20 cellular contexts compared by ENCODE assay signal in the genomic region with DNA sequence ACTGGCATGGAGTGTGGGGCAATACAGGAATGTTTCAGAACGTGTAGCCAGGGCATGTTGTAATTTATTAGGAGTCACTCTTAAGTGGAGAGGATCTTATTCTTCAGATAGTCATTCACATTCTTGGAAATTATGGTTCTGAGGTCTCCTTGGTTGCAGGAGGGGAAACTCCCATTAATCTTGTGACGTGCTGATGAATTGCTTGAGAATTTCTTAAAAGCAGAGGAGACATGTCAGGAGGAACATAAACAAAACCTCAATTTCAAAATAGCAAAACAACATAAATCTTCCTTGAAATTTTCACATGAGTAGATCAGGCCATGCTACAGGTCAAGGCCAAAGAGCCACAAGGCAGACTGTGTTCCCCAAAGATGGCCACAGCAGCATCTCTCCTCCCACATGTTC. TPM values are rescaled to one million over a fixed set of nuclear protein-coding genes. Genes with fewer than 3 reads are reported as not detected.
DNase-seq lines count a peak whose midpoint lies in the region; ATAC-seq and TF ChIP-seq lines count a peak whose summit lies in the region.
"Had no signal": no experiment of that assay in that cellular context is flagged by ENCODE, and none has a peak within 500 bp of the region (broad histone marks: within the 10 kb centered on the region; RNA-seq: fewer than 3 reads in every experiment).

No MANE protein-coding gene starts in this region.

- no peak overlapping the region for H3K4me3 ChIP-seq in AG09309 (ENCODE audit: control insufficient read depth, low read depth, low read length)
- H3K4me3 ChIP-seq in kidney epithelial cell (ENCODE audit: low read depth, low read length), result no peak overlapping the region
- H3K4me3 ChIP-seq in tibial nerve, result no peak overlapping the region
- H3K4me3 ChIP-seq: heart right ventricle, ovary, SK-N-MC, uterus had no signal

- DNase-seq in AG09309 (ENCODE audit: low read depth), result peak; percentile 68
- DNase-seq in HS-5 (ENCODE audit: low read depth), result peak; percentile 83
- DNase-seq in dedifferentiated amniotic fluid mesenchymal stem cell (ENCODE audit: extremely low spot score), result peak; percentile 35
- DNase-seq in kidney epithelial cell (ENCODE audit: low read depth), result peak; percentile 45
- no peak for DNase-seq in tibial nerve (ENCODE audit: low spot score in 2 of 2)
- DNase-seq in activated CD4-positive, alpha-beta memory T cell treated with anti-CD3 and anti-CD28 coated beads for 36 hours, result no peak
- DNase-seq in activated T-cell treated with anti-CD3 and anti-CD28 coated beads, Interleukin-2, amount 50 U/mL, for 72 hours, result no peak
- DNase-seq: activated CD4-positive, alpha-beta T cell treated with anti-CD3 and anti-CD28 coated beads, Interleukin-2, amount 50 U/mL, for 48 hours; activated T-cell treated with anti-CD3 and anti-CD28 coated beads, Interleukin-2, amount 50 U/mL, for 48 hours; Caco-2; cerebellar nuclear complex; GF-D8; heart right ventricle; kidney; NCI-H510A treated with DMSO at 0.1 percent for 48 hours; ovary; stimulated activated naive CD4-positive, alpha-beta T cell treated with Interleukin-2 at 50 U/mL for 16 hours; uterus had no signal

- H3K27ac Mint-ChIP-seq in activated CD4-positive, alpha-beta memory T cell treated with anti-CD3 and anti-CD28 coated beads for 36 hours, result no peak overlapping the region
- H3K27ac Mint-ChIP-seq in activated T-cell treated with anti-CD3 and anti-CD28 coated beads, Interleukin-2, amount 50 U/mL, for 72 hours, result no peak overlapping the region

- TF ChIP-seq CTCF in AG09309 (IDR thresholded peaks at IDR 0.05; ENCODE audit: control insufficient read depth, insufficient read depth, low read depth, low read length, missing control alignments), result no peak
- no peak for TF ChIP-seq CTCF in kidney epithelial cell (IDR thresholded peaks at IDR 0.05; ENCODE audit: insufficient read depth, low read length, poor library complexity, severe bottlenecking)
- no peak for TF ChIP-seq CTCF in tibial nerve (IDR thresholded peaks at IDR 0.05)

- H3K4me3 Mint-ChIP-seq in activated CD4-positive, alpha-beta memory T cell treated with anti-CD3 and anti-CD28 coated beads for 36 hours, result no peak overlapping the region
- H3K4me3 Mint-ChIP-seq in activated T-cell treated with anti-CD3 and anti-CD28 coated beads, Interleukin-2, amount 50 U/mL, for 72 hours, result no peak overlapping the region

- POLR2A ChIA-PET in activated CD4-positive, alpha-beta memory T cell treated with anti-CD3 and anti-CD28 coated beads for 36 hours (lab: Charles Lee), result no interaction called here

- peak in 1 of 2 donors; percentile 21 for TF ChIP-seq EP300 in tibial nerve (IDR thresholded peaks at IDR 0.05)

- H3K36me3 Mint-ChIP-seq in activated CD4-positive, alpha-beta memory T cell treated with anti-CD3 and anti-CD28 coated beads for 36 hours, result no peaks in the 10 kb centered on the region
- no peaks in the 10 kb centered on the region for H3K36me3 Mint-ChIP-seq in activated T-cell treated with anti-CD3 and anti-CD28 coated beads, Interleukin-2, amount 50 U/mL, for 72 hours (ENCODE audit: insufficient read depth in 2 of 2)

- H3K27ac ChIP-seq in tibial nerve, result no peak overlapping the region
- H3K27ac ChIP-seq: ovary, SK-N-MC, uterus had no signal

- no peak for ATAC-seq in GM21528 (IDR thresholded peaks at IDR 0.05; ENCODE audit: low FRiP score, unreplicated experiment)
- ATAC-seq in activated T-cell treated with anti-CD3 and anti-CD28 coated beads, Interleukin-2, amount 50 U/mL, for 72 hours (replicated peaks in 1 of 2), result no peak
- ATAC-seq: heart right ventricle had no signal

- no peaks in the 10 kb centered on the region for H3K4me1 Mint-ChIP-seq in activated CD4-positive, alpha-beta memory T cell treated with anti-CD3 and anti-CD28 coated beads for 36 hours (ENCODE audit: low read depth)
- no peaks in the 10 kb centered on the region for H3K4me1 Mint-ChIP-seq in activated T-cell treated with anti-CD3 and anti-CD28 coated beads, Interleukin-2, amount 50 U/mL, for 72 hours (ENCODE audit: low read depth)

- no peaks in the 10 kb centered on the region for H3K27me3 ChIP-seq in kidney epithelial cell (ENCODE audit: control insufficient read depth, insufficient read depth, low read length)
- H3K27me3 ChIP-seq in tibial nerve, result no peaks in the 10 kb centered on the region
- H3K27me3 ChIP-seq: heart right ventricle, ovary, uterus had no signal

- WGBS in tibial nerve, 2 donors, result 22 to 30% methylated on average over 2 of the region's 2 CpGs

- no peaks in the 10 kb centered on the region for H3K9me3 Mint-ChIP-seq in activated CD4-positive, alpha-beta memory T cell treated with anti-CD3 and anti-CD28 coated beads for 36 hours
- H3K9me3 Mint-ChIP-seq in activated T-cell treated with anti-CD3 and anti-CD28 coated beads, Interleukin-2, amount 50 U/mL, for 72 hours, result no peaks in the 10 kb centered on the region

- no peak for TF ChIP-seq POLR2A in tibial nerve (IDR thresholded peaks at IDR 0.05)

- H3K27me3 Mint-ChIP-seq in activated CD4-positive, alpha-beta memory T cell treated with anti-CD3 and anti-CD28 coated beads for 36 hours, result peaks cover 28% of the 10 kb centered on the region
- peaks cover 23% of the 10 kb centered on the region for H3K27me3 Mint-ChIP-seq in activated T-cell treated with anti-CD3 and anti-CD28 coated beads, Interleukin-2, amount 50 U/mL, for 72 hours (ENCODE audit: low read depth)

- CTCF ChIA-PET in activated CD4-positive, alpha-beta memory T cell treated with anti-CD3 and anti-CD28 coated beads for 36 hours (lab: Charles Lee), result interaction anchor here (5.3 kb wide), 1 partner anchor 12 kb away, joined by 29 read pairs; no protein-coding TSS in a partner anchor

- H3K9me3 ChIP-seq in tibial nerve, result no peaks in the 10 kb centered on the region
- H3K9me3 ChIP-seq: ovary, uterus had no signal

- H3K36me3 ChIP-seq in kidney epithelial cell (ENCODE audit: control insufficient read depth, insufficient read depth, low read length) (no peaks in the 10 kb centered on the region), tibial nerve (no peaks in the 10 kb centered on the region)
- H3K36me3 ChIP-seq: heart right ventricle, ovary, uterus had no signal

- H3K4me1 ChIP-seq in tibial nerve, result peaks cover 0 to 4% (median 1%) of the 10 kb centered on the region in 4 donors
- H3K4me1 ChIP-seq: uterus had no signal

- intact Hi-C loops in activated CD4-positive, alpha-beta memory T cell treated with anti-CD3 and anti-CD28 coated beads for 36 hours (cut with micrococcal nuclease), result no loop called here

RNA-seq across cellular contexts. Expression of a gene that starts 50.4 kb away (rescaled TPM):
- total RNA-seq in kidney epithelial cell, result 59.8 and 68.1 TPM in 2 replicates
- 100 to 1,000 TPM; 123 to 420 (median 197) TPM for total RNA-seq in tibial nerve
- 1 to 10 TPM; 3.0 to 3.5 TPM for total RNA-seq in activated CD4-positive, alpha-beta memory T cell treated with anti-CD3 and anti-CD28 coated beads for 36 hours
- total RNA-seq in activated T-cell treated with anti-CD3 and anti-CD28 coated beads, Interleukin-2, amount 50 U/mL, for 72 hours, result 1 to 10 TPM; 2.0 to 4.6 TPM

Comparison
In these comparisons a context has a peak if more than half of its experiments do, and no peak if none do; other contexts are left out.
1. DNase-seq: peak in AG09309 (single experiment), HS-5 (single experiment), dedifferentiated amniotic fluid mesenchymal stem cell (single experiment) and kidney epithelial cell (single experiment); none in tibial nerve (0 of 2), activated CD4-positive, alpha-beta memory T cell treated with anti-CD3 and anti-CD28 coated beads for 36 hours (single experiment) and activated T-cell treated with anti-CD3 and anti-CD28 coated beads, Interleukin-2, amount 50 U/mL, for 72 hours (0 of 2).
2. RNA of a gene that starts 50.4 kb away (total RNA-seq): 123 to 420 TPM in tibial nerve and 59.8 to 68.1 TPM in kidney epithelial cell; 2.0 to 4.6 TPM in activated T-cell treated with anti-CD3 and anti-CD28 coated beads, Interleukin-2, amount 50 U/mL, for 72 hours and 3.0 to 3.5 TPM in activated CD4-positive, alpha-beta memory T cell treated with anti-CD3 and anti-CD28 coated beads for 36 hours; every median in the first group is over 10 times any median in the second.